In the genomic region with DNA sequence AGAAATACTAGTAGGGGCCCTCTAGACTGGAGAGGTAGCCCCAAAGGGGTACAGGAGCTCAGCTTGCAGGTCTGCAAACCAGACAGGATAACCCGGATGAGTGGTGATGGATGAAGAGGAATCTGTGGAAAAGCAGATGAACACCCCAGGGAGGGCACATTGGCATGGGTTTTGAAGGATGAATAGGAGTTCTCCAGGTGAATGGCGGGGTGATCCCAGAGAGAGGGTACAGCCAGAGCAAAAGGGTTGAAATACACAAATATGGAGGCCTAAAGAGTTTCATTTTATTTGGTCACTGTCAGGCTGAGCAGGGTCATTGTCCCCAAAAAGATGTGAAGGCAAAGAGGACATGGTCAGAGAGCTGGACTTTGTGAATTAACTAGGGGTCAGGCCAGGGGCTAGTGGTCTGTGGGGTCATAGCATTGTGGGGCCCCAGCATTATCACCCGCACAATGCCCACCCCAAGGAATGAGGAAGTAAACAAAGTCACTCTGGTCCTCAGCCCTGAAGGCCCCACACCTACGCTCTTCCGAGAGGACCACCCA, we compare ENCODE assay signal across 21 cellular contexts. TPM values are rescaled to one million over a fixed set of nuclear protein-coding genes. Genes with fewer than 3 reads are reported as not detected.
DNase-seq lines count a peak whose midpoint lies in the region; ATAC-seq, FAIRE-seq and TF ChIP-seq lines count a peak whose summit lies in the region.
"Had no signal": no experiment of that assay in that cellular context is flagged by ENCODE, and none has a peak within 500 bp of the region (broad histone marks: within the 10 kb centered on the region; RNA-seq: fewer than 3 reads in every experiment).

No MANE protein-coding gene starts in this region.

- no peak for FAIRE-seq in RCC 7860 (lab: Jason Lieb, UNC)
- FAIRE-seq: endometrium had no signal

- H3K4me1 Mint-ChIP-seq in glutamatergic neuron (ENCODE audit: low read depth, unreplicated experiment): peaks cover 7% of the 10 kb centered on the region

- no peak overlapping the region for H2AFZ ChIP-seq in GM23248

- H3K27me3 ChIP-seq in H7 (ENCODE audit: control insufficient read depth, insufficient read depth, low read length) (no peaks in the 10 kb centered on the region), gastrocnemius medialis (no peaks in the 10 kb centered on the region), GM23248 (replicated peaks; ENCODE audit: insufficient read depth) (no peaks in the 10 kb centered on the region)
- H3K27me3 ChIP-seq: BLaER1, tibial nerve had no signal

- no peaks in the 10 kb centered on the region for H4K20me1 ChIP-seq in GM23248 (ENCODE audit: insufficient read depth)

- DNase-seq in H7: peak; percentile 40
- no peak for DNase-seq in RWPE1 (ENCODE audit: low spot score)
- DNase-seq in glutamatergic neuron: no peak
- no peak for DNase-seq in gastrocnemius medialis
- DNase-seq in RCC 7860 (ENCODE audit: low spot score): no peak
- DNase-seq in GM23248: no peak
- no peak for DNase-seq in stimulated activated CD4-positive, alpha-beta T cell treated with anti-CD3 and anti-CD28 coated beads, Interleukin-2, amount 100 ng/mL, for 48 hours
- no peak for DNase-seq in midbrain (lab: John Stamatoyannopoulos, UW)
- DNase-seq: amniotic stem cell, cerebellar nuclear complex, DMS79 treated with DMSO at 0.1 percent for 48 hours, foreskin melanocyte, KG1, NCI-H2171 treated with DMSO at 0.1 percent for 48 hours, NCI-H774, RPMI8226 had no signal

- no peak for ATAC-seq in gastrocnemius medialis

- H3K4me2 ChIP-seq in GM23248 (ENCODE audit: unreplicated experiment): no peak overlapping the region

- CTCF ChIA-PET in RWPE1 (lab: Yijun Ruan, JAX): no interaction called here

- peaks cover 75% of the 10 kb centered on the region for H3K79me2 ChIP-seq in GM23248 (ENCODE audit: insufficient read depth)

- in situ Hi-C loops in gastrocnemius medialis (cut with MboI; ENCODE audit: low sequenced_read_pairs in 4 of 4) (no loop called here), GM23248 (cut with MboI) (no loop called here)

- TF ChIP-seq POLR2A in gastrocnemius medialis (IDR thresholded peaks at IDR 0.05): no peak

- TF ChIP-seq CTCF in RWPE1 (conservative IDR thresholded peaks at IDR 0.05; ENCODE audit: low read depth) (no peak), glutamatergic neuron (IDR thresholded peaks at IDR 0.05; ENCODE audit: partially characterized antibody, unreplicated experiment) (no peak), gastrocnemius medialis (IDR thresholded peaks at IDR 0.05 in 4 of 5, conservative IDR thresholded peaks at IDR 0.05 in 1 of 5) (no peak)

- no peaks in the 10 kb centered on the region for H3K9me2 ChIP-seq in GM23248 (ENCODE audit: insufficient read depth)

- H3K4me3 Mint-ChIP-seq in glutamatergic neuron (ENCODE audit: unreplicated experiment): peak overlapping the region; percentile 55
- H3K4me3 Mint-ChIP-seq: T-helper 1 cell treated with Interleukin-12 subunit alpha and Interleukin-12 subunit beta and Interleukin-4 antibody, amounts not matched to agents 30 μg/mL and 1 μg/mL, for 36 hours had no signal

- H3K36me3 Mint-ChIP-seq in glutamatergic neuron (ENCODE audit: unreplicated experiment): no peaks in the 10 kb centered on the region

- H3K27ac ChIP-seq in RWPE1: peak overlapping the region; percentile 89
- H3K27ac ChIP-seq in gastrocnemius medialis: peak overlapping the region; percentile 85 to 91 (median 90)
- H3K27ac ChIP-seq in GM23248: no peak overlapping the region
- H3K27ac ChIP-seq: BLaER1, HL-60 had no signal

- H3K36me3 ChIP-seq in H7 (replicated peaks; ENCODE audit: control insufficient read depth, insufficient read depth, low read length): peaks cover 7% of the 10 kb centered on the region
- H3K36me3 ChIP-seq in gastrocnemius medialis: peaks cover 0 to 10% of the 10 kb centered on the region in 2 donors
- H3K36me3 ChIP-seq in GM23248 (ENCODE audit: low read depth): no peaks in the 10 kb centered on the region

- H3K4me1 ChIP-seq in gastrocnemius medialis (peaks cover 28 to 43% of the 10 kb centered on the region in 2 donors), GM23248 (ENCODE audit: insufficient read depth) (0 out of 2 replicates have a peak, but pooled peaks cover 16% of the 10 kb centered on the region)

- intact Hi-C loops in gastrocnemius medialis (cut with DNase I; ENCODE audit: low total_unique reads): no loop called here

- peak overlapping the region; percentile 17 for H3K27ac Mint-ChIP-seq in glutamatergic neuron (ENCODE audit: unreplicated experiment)
- H3K27ac Mint-ChIP-seq: T-helper 1 cell treated with Interleukin-12 subunit alpha and Interleukin-12 subunit beta and Interleukin-4 antibody, amounts not matched to agents 30 μg/mL and 1 μg/mL, for 36 hours had no signal

- peaks cover 6% of the 10 kb centered on the region for H3K9me3 Mint-ChIP-seq in glutamatergic neuron (ENCODE audit: unreplicated experiment)
- H3K9me3 Mint-ChIP-seq: T-helper 1 cell treated with Interleukin-12 subunit alpha and Interleukin-12 subunit beta and Interleukin-4 antibody, amounts not matched to agents 30 μg/mL and 1 μg/mL, for 36 hours had no signal

- peaks cover 9% of the 10 kb centered on the region for H3K27me3 Mint-ChIP-seq in glutamatergic neuron (ENCODE audit: unreplicated experiment)

- 0 out of 2 replicates have a peak, but pooled peaks cover 3% of the 10 kb centered on the region for H3F3A ChIP-seq in GM23248 (ENCODE audit: insufficient read depth)

- 96 to 99% methylated on average over 5 of the region's 5 CpGs for WGBS in GM23248 (ENCODE audit: low coverage in 1 of 2, low lambda C conversion rate in 2 of 2, missing lambda C conversion rate in 2 of 2), 2 experiments

- no peak overlapping the region for H3K4me3 ChIP-seq in H7 (ENCODE audit: insufficient read depth, low read depth, low read length)
- no peak overlapping the region for H3K4me3 ChIP-seq in gastrocnemius medialis
- H3K4me3 ChIP-seq in GM23248: no peak overlapping the region
- H3K4me3 ChIP-seq: BLaER1, tibial nerve had no signal

- no peak overlapping the region for H3K9ac ChIP-seq in GM23248
- H3K9ac ChIP-seq: BLaER1 had no signal

- H3K9me3 ChIP-seq in gastrocnemius medialis (no peaks in the 10 kb centered on the region), GM23248 (ENCODE audit: low read depth) (no peaks in the 10 kb centered on the region)
- H3K9me3 ChIP-seq: BLaER1, tibial nerve had no signal

- POLR2A ChIA-PET in RWPE1 (lab: Yijun Ruan, JAX; ENCODE audit: low non-redundant PET): interaction anchor here (1.4 kb wide), 1 partner anchor 14 kb away, joined by 3 read pairs; no protein-coding TSS in a partner anchor

RNA-seq across cellular contexts. Expression of a gene that starts 4.8 kb away (rescaled TPM):
- total RNA-seq in H7 (2014; rRNA removed; shearing (Covaris generic)): 232 and 246 TPM in 2 replicates
- total RNA-seq in glutamatergic neuron (ENCODE audit: unreplicated experiment) (109 TPM), gastrocnemius medialis (10 to 100 TPM; 64.9 to 95.8 (median 72.0) TPM)
- 82.5 and 96.7 TPM in 2 replicates for total RNA-seq in GM23248 (2014; rRNA removed; shearing (Covaris generic))
- 11.7 and 14.1 TPM in 2 replicates for polyA plus RNA-seq in GM23248 (2016; fragmentation: Nextera tagmentation; extraction: Ambion mirVana)

RNA-seq across cellular contexts. Expression of a gene that starts 14.9 kb away (rescaled TPM):
- 13.0 and 18.3 TPM in 2 replicates for total RNA-seq in H7 (2014; rRNA removed; shearing (Covaris generic))
- total RNA-seq in glutamatergic neuron (ENCODE audit: unreplicated experiment) (23.4 TPM), gastrocnemius medialis (1 to 10 TPM; 3.3 to 5.8 (median 4.5) TPM)
- total RNA-seq in GM23248 (2014; rRNA removed; shearing (Covaris generic)): 1.3 and 1.8 TPM in 2 replicates
- polyA plus RNA-seq in GM23248 (2016; fragmentation: Nextera tagmentation; extraction: Ambion mirVana): 17.1 and 17.4 TPM in 2 replicates

RNA-seq across cellular contexts. Expression of a gene that starts 23.6 kb away (rescaled TPM):
- 7.5 and 13.6 TPM in 2 replicates for total RNA-seq in H7 (2014; rRNA removed; shearing (Covaris generic))
- total RNA-seq in glutamatergic neuron (ENCODE audit: unreplicated experiment) (not detected), gastrocnemius medialis (1 to 10 TPM; 2.6 to 7.1 (median 4.1) TPM)
- total RNA-seq in GM23248 (2014; rRNA removed; shearing (Covaris generic)): not detected in 2 replicates
- polyA plus RNA-seq in GM23248 (2016; fragmentation: Nextera tagmentation; extraction: Ambion mirVana): not detected in 2 replicates

RNA-seq across cellular contexts. Expression of a gene that starts 25.8 kb away (rescaled TPM):
- total RNA-seq in H7 (2014; rRNA removed; shearing (Covaris generic)): 6.9 and 14.4 TPM in 2 replicates
- total RNA-seq in glutamatergic neuron (ENCODE audit: unreplicated experiment): 14.9 TPM
- total RNA-seq in gastrocnemius medialis: 10 to 100 TPM; 14.1 to 39.9 (median 22.3) TPM
- 13.2 and 29.0 TPM in 2 replicates for total RNA-seq in GM23248 (2014; rRNA removed; shearing (Covaris generic))
- polyA plus RNA-seq in GM23248 (2016; fragmentation: Nextera tagmentation; extraction: Ambion mirVana): 29.6 and 32.3 TPM in 2 replicates

RNA-seq across cellular contexts. Expression of a gene that starts 26.3 kb away (rescaled TPM):
- total RNA-seq in H7 (2014; rRNA removed; shearing (Covaris generic)): 186 and 194 TPM in 2 replicates
- 85.7 TPM for total RNA-seq in glutamatergic neuron (ENCODE audit: unreplicated experiment)
- 100 to 1,000 TPM in 2 of 4 donors, 10 to 100 TPM in 2; 86.3 to 120 (median 99.4) TPM for total RNA-seq in gastrocnemius medialis
- 78.5 and 82.7 TPM in 2 replicates for total RNA-seq in GM23248 (2014; rRNA removed; shearing (Covaris generic))
- polyA plus RNA-seq in GM23248 (2016; fragmentation: Nextera tagmentation; extraction: Ambion mirVana): 90.3 and 99.6 TPM in 2 replicates
